Comparison of ENCODE assay signal across 10 cellular contexts in the genomic region with DNA sequence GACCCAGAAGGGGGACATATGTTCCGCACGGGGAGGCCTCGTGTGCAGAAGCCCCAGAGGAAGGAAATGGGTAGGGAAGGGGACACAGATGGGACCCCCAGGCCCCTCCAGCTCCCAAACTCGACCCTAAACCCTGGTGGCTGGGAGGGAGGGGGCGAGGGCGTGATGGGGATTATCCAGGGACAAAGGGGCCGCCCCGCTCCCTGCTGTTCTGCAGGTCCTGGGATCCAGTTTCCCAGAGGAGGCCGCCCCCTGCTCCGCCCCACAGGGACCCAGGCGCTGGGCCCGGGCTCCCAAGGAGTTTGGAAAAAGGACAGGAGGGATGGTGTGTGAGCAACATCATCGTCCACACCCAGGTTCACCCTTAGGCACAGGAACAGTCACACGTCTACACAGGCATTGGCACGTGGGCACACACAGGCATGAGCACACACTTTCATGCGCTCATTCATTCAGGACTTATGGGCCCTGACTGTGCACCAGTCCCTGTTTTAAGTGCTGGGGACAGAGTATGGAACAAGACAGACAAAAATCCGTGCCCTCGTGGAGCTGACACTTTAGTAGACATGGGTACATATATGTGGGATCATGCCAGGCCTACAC.
"Had no signal": no experiment of that assay in that cellular context is flagged by ENCODE, and none has a peak within 500 bp of the region (broad histone marks: within the 10 kb centered on the region; RNA-seq: fewer than 3 reads in every experiment).

No MANE protein-coding gene starts in this region.

- ATAC-seq: activated CD8-positive, alpha-beta memory T cell treated with anti-CD3 and anti-CD28 coated beads, Interleukin-2, amount 10 ng/mL, durations not matched to agents 7 days and 5 days; pancreas; sciatic nerve had no signal

- H3K4me1 ChIP-seq: pancreas, uterus had no signal

- H3K27me3 ChIP-seq: hepatocyte, pancreas, uterus had no signal

- H3K4me2 ChIP-seq: hepatocyte had no signal

- H3K9me3 ChIP-seq: pancreas, uterus had no signal

- H3K4me3 ChIP-seq: hepatocyte, lung, pancreas, uterus had no signal

- H3K9me3 Mint-ChIP-seq: activated CD4-positive, alpha-beta memory T cell treated with anti-CD3 and anti-CD28 coated beads for 36 hours; neural crest cell had no signal

- H3K27ac Mint-ChIP-seq: activated CD4-positive, alpha-beta memory T cell treated with anti-CD3 and anti-CD28 coated beads for 36 hours; activated CD8-positive, alpha-beta memory T cell treated with anti-CD3 and anti-CD28 coated beads, Interleukin-2, amount 10 ng/mL, durations not matched to agents 7 days and 5 days had no signal

- H2AFZ ChIP-seq: hepatocyte had no signal

- H3K79me2 ChIP-seq: hepatocyte had no signal

- H3K27ac ChIP-seq: hepatocyte, pancreas, uterus had no signal

- DNase-seq: activated CD4-positive, alpha-beta memory T cell treated with anti-CD3 and anti-CD28 coated beads for 36 hours; activated CD8-positive, alpha-beta memory T cell treated with anti-CD3 and anti-CD28 coated beads, Interleukin-2, amount 10 ng/mL, durations not matched to agents 7 days and 5 days; activated naive CD4-positive, alpha-beta T cell treated with anti-CD3 and anti-CD28 coated beads, Interleukin-2, amount 50 U/mL, for 16 hours; activated T-cell treated with anti-CD3 and anti-CD28 coated beads, Interleukin-2, amount 50 U/mL, for 1 hour; pancreas; uterus had no signal

- H3K27me3 Mint-ChIP-seq: activated CD4-positive, alpha-beta memory T cell treated with anti-CD3 and anti-CD28 coated beads for 36 hours; activated CD8-positive, alpha-beta memory T cell treated with anti-CD3 and anti-CD28 coated beads, Interleukin-2, amount 10 ng/mL, durations not matched to agents 7 days and 5 days had no signal

- H3K36me3 Mint-ChIP-seq: activated CD4-positive, alpha-beta memory T cell treated with anti-CD3 and anti-CD28 coated beads for 36 hours; activated CD8-positive, alpha-beta memory T cell treated with anti-CD3 and anti-CD28 coated beads, Interleukin-2, amount 10 ng/mL, durations not matched to agents 7 days and 5 days had no signal

- H3K4me3 Mint-ChIP-seq: activated CD4-positive, alpha-beta memory T cell treated with anti-CD3 and anti-CD28 coated beads for 36 hours; activated CD8-positive, alpha-beta memory T cell treated with anti-CD3 and anti-CD28 coated beads, Interleukin-2, amount 10 ng/mL, durations not matched to agents 7 days and 5 days; neural crest cell had no signal

- H3K36me3 ChIP-seq: pancreas, uterus had no signal
